Comparison of ENCODE assay signal across 15 cellular contexts in genomic region chr2:43197568-43197896, GRCh38. TPM values are rescaled to one million over a fixed set of nuclear protein-coding genes. Genes with fewer than 3 reads are reported as not detected.
DNase-seq lines count a peak whose midpoint lies in the region; ATAC-seq and TF ChIP-seq lines count a peak whose summit lies in the region.
"Had no signal": no experiment of that assay in that cellular context is flagged by ENCODE, and none has a peak within 500 bp of the region (broad histone marks: within the 10 kb centered on the region; RNA-seq: fewer than 3 reads in every experiment).

No MANE protein-coding gene starts in this region.

- H3K9me3 Mint-ChIP-seq in CD8-positive, alpha-beta T cell: no peaks in the 10 kb centered on the region
- no peaks in the 10 kb centered on the region for H3K9me3 Mint-ChIP-seq in activated naive CD8-positive, alpha-beta T cell treated with anti-CD3 and anti-CD28 coated beads, Interleukin-2, amount 50 U/mL, for 24 hours
- H3K9me3 Mint-ChIP-seq in nephron: no peaks in the 10 kb centered on the region

- H3K4me1 ChIP-seq in CD8-positive, alpha-beta T cell (ENCODE audit: insufficient read depth, low read length): peaks cover 71% of the 10 kb centered on the region
- H3K4me1 ChIP-seq in SK-N-SH (ENCODE audit: control insufficient read depth in 1 of 2, insufficient read depth in 2 of 2, low read depth in 1 of 2, low read length in 1 of 2): peaks cover 0 to 14% of the 10 kb centered on the region in 2 experiments; a peak in 1 of 4 replicates
- H3K4me1 ChIP-seq: BE2C, tibial artery had no signal

- no peaks in the 10 kb centered on the region for H3K79me2 ChIP-seq in SK-N-SH (ENCODE audit: insufficient read depth)

- H3F3A ChIP-seq in SK-N-SH (replicated peaks; ENCODE audit: insufficient read depth): no peaks in the 10 kb centered on the region

- H3K4me1 Mint-ChIP-seq in CD8-positive, alpha-beta T cell (ENCODE audit: low read depth): peaks cover 68% of the 10 kb centered on the region
- H3K4me1 Mint-ChIP-seq in activated naive CD8-positive, alpha-beta T cell treated with anti-CD3 and anti-CD28 coated beads, Interleukin-2, amount 50 U/mL, for 24 hours: peaks cover 56% of the 10 kb centered on the region
- peaks cover 28% of the 10 kb centered on the region for H3K4me1 Mint-ChIP-seq in nephron

- TF ChIP-seq EP300 in SK-N-SH (IDR thresholded peaks at IDR 0.05; ENCODE audit: borderline replicate concordance in 1 of 2, low read depth in 1 of 2, low read length in 1 of 2): no peak

- no peaks in the 10 kb centered on the region for H3K9me3 ChIP-seq in CD8-positive, alpha-beta T cell (ENCODE audit: low read length)
- no peaks in the 10 kb centered on the region for H3K9me3 ChIP-seq in SK-N-SH
- H3K9me3 ChIP-seq: BE2C, tibial artery had no signal

- H3K4me2 ChIP-seq in SK-N-SH: no peak overlapping the region

- no peaks in the 10 kb centered on the region for H3K36me3 Mint-ChIP-seq in CD8-positive, alpha-beta T cell
- no peaks in the 10 kb centered on the region for H3K36me3 Mint-ChIP-seq in activated naive CD8-positive, alpha-beta T cell treated with anti-CD3 and anti-CD28 coated beads, Interleukin-2, amount 50 U/mL, for 24 hours (ENCODE audit: low read depth)
- H3K36me3 Mint-ChIP-seq in nephron (ENCODE audit: low read depth): no peaks in the 10 kb centered on the region

- no peak for TF ChIP-seq RAD21 in SK-N-SH (IDR thresholded peaks at IDR 0.05; ENCODE audit: low read length)

- peak overlapping the region; percentile 93 for H3K27ac Mint-ChIP-seq in CD8-positive, alpha-beta T cell
- H3K27ac Mint-ChIP-seq in activated naive CD8-positive, alpha-beta T cell treated with anti-CD3 and anti-CD28 coated beads, Interleukin-2, amount 50 U/mL, for 24 hours: peak overlapping the region; percentile 80
- H3K27ac Mint-ChIP-seq in nephron: peak overlapping the region; percentile 82 to 94 (median 93)

- H3K9me2 ChIP-seq in SK-N-SH: no peaks in the 10 kb centered on the region

- intact Hi-C loops in CD8-positive, alpha-beta T cell (cut with DNase I, micrococcal nuclease): loop anchor here in 1 of 2 experiments (1.0 kb wide), 1 partner anchor 20 kb away; no protein-coding TSS in a partner anchor

- H3K27me3 ChIP-seq in CD8-positive, alpha-beta T cell (ENCODE audit: insufficient read depth, low read length): no peaks in the 10 kb centered on the region
- no peaks in the 10 kb centered on the region for H3K27me3 ChIP-seq in HL-60 (ENCODE audit: insufficient read depth, poor library complexity, severe bottlenecking)
- H3K27me3 ChIP-seq in SK-N-SH (ENCODE audit: insufficient read depth): no peaks in the 10 kb centered on the region
- H3K27me3 ChIP-seq: BE2C, tibial artery had no signal

- CTCF ChIA-PET in CD8-positive, alpha-beta T cell (lab: Charles Lee): interaction anchor here (1.2 to 2.1 kb wide), 4 partner anchors 16 to 32 kb away, joined by 3 to 10 read pairs (median 7); no protein-coding TSS in a partner anchor
- CTCF ChIA-PET in SK-N-SH (lab: Yijun Ruan, JAX): no interaction called here

- H3K4me3 Mint-ChIP-seq in CD8-positive, alpha-beta T cell: no peak overlapping the region
- H3K4me3 Mint-ChIP-seq in activated naive CD8-positive, alpha-beta T cell treated with anti-CD3 and anti-CD28 coated beads, Interleukin-2, amount 50 U/mL, for 24 hours: no peak overlapping the region
- H3K4me3 Mint-ChIP-seq in nephron: no peak overlapping the region

- no peak overlapping the region for H3K9ac ChIP-seq in SK-N-SH

- H4K20me1 ChIP-seq in SK-N-SH (ENCODE audit: insufficient read depth): no peaks in the 10 kb centered on the region

- POLR2A ChIA-PET in CD8-positive, alpha-beta T cell (lab: Charles Lee): interaction anchor here (0.9 to 8.1 kb wide), 5 partner anchors 23 to 66 kb away, joined by 3 to 143 read pairs (median 4); partner anchors contain the start of gene ZFP36L2
- POLR2A ChIA-PET in SK-N-SH (lab: Yijun Ruan, JAX): no interaction called here

- no peaks in the 10 kb centered on the region for H3K27me3 Mint-ChIP-seq in CD8-positive, alpha-beta T cell (ENCODE audit: low read depth)
- H3K27me3 Mint-ChIP-seq in activated naive CD8-positive, alpha-beta T cell treated with anti-CD3 and anti-CD28 coated beads, Interleukin-2, amount 50 U/mL, for 24 hours: no peaks in the 10 kb centered on the region
- no peaks in the 10 kb centered on the region for H3K27me3 Mint-ChIP-seq in nephron (ENCODE audit: low read depth)

- no peak overlapping the region for H3K4me3 ChIP-seq in CD8-positive, alpha-beta T cell (ENCODE audit: low read depth, low read length)
- H3K4me3 ChIP-seq in HL-60 (replicated peaks; ENCODE audit: insufficient read depth, low read length): no peak overlapping the region
- H3K4me3 ChIP-seq in SK-N-SH (ENCODE audit: low read depth in 2 of 2, low read length in 1 of 2): no peak overlapping the region
- H3K4me3 ChIP-seq: tibial artery had no signal

- H2AFZ ChIP-seq in SK-N-SH (ENCODE audit: low read depth): no peak overlapping the region

- no peak for TF ChIP-seq CTCF in CD8-positive, alpha-beta T cell (IDR thresholded peaks at IDR 0.05)
- TF ChIP-seq CTCF in HL-60 (IDR thresholded peaks at IDR 0.05; ENCODE audit: insufficient read depth, low read length) (no peak), nephron (IDR thresholded peaks at IDR 0.05; ENCODE audit: unreplicated experiment in 3 of 3) (no peak), SK-N-SH (IDR thresholded peaks at IDR 0.05) (no peak)

- H3K36me3 ChIP-seq in CD8-positive, alpha-beta T cell (ENCODE audit: insufficient read depth, low read length): no peaks in the 10 kb centered on the region
- H3K36me3 ChIP-seq in SK-N-SH (replicated peaks in 1 of 2; ENCODE audit: control insufficient read depth in 1 of 2, insufficient read depth in 2 of 2, low read length in 1 of 2): no peaks in the 10 kb centered on the region
- H3K36me3 ChIP-seq: BE2C, tibial artery had no signal

- DNase-seq in CD8-positive, alpha-beta T cell: no peak
- DNase-seq in HL-60 (ENCODE audit: low read depth in 1 of 2, low spot score in 1 of 2) (no peak), SK-N-SH (no peak), inferior parietal cortex (ENCODE audit: extremely low spot score) (no peak)
- DNase-seq in activated naive CD8-positive, alpha-beta T cell treated with anti-CD3 and anti-CD28 coated beads, Interleukin-2, amount 50 U/mL, for 24 hours: no peak
- DNase-seq in stimulated activated CD4-positive, alpha-beta T cell treated with anti-CD3 and anti-CD28 coated beads, Interleukin-12 subunit alpha, Interleukin-12 subunit beta, amount 100 ng/mL, for 4 hours: no peak
- DNase-seq: activated naive CD4-positive, alpha-beta T cell treated with anti-CD3 and anti-CD28 coated beads, Interleukin-2, amount 50 U/mL, for 16 hours; BE2C; DMS79 treated with DMSO at 0.1 percent for 48 hours; MV-4-11; stimulated activated CD8-positive, alpha-beta memory T cell treated with anti-CD3 and anti-CD28 coated beads, Interleukin-4, amount 100 ng/mL, for 48 hours; tibial artery had no signal

- ATAC-seq in CD8-positive, alpha-beta T cell: no peak
- ATAC-seq in activated naive CD8-positive, alpha-beta T cell treated with anti-CD3 and anti-CD28 coated beads, Interleukin-2, amount 50 U/mL, for 24 hours: no peak
- ATAC-seq: Panc1, SK-N-SH treated with all-trans-retinoic acid at 6 μM for 48 hours had no signal

- WGBS in SK-N-SH (ENCODE audit: low lambda C conversion rate): 97% methylated on average over 5 of the region's 5 CpGs

- H3K27ac ChIP-seq in CD8-positive, alpha-beta T cell (ENCODE audit: low read depth, low read length): no peak overlapping the region
- H3K27ac ChIP-seq in HL-60 (replicated peaks) (peak overlapping the region; percentile 54), SK-N-SH (ENCODE audit: low read depth in 2 of 2, low read length in 1 of 2) (no peak overlapping the region)
- H3K27ac ChIP-seq: tibial artery had no signal

TF ChIP-seq in SK-N-SH, 30 proteins besides CTCF, POLR2A, EP300 and RAD21:
- no peak for TF ChIP-seq SIN3A (IDR thresholded peaks at IDR 0.05; ENCODE audit: borderline replicate concordance, low read depth, low read length)

RNA-seq across cellular contexts. Expression of gene ZFP36L2, which starts 28.9 kb away (rescaled TPM):
- total RNA-seq in CD8-positive, alpha-beta T cell: 1,000 to 10,000 TPM; 1,270 to 1,311 TPM
- polyA plus RNA-seq in SK-N-SH (2012; rRNA removed): 12.5 and 18.4 TPM in 2 replicates
- polyA plus RNA-seq in SK-N-SH (2012; cell fraction: cytosol; rRNA removed): 22.0 and 22.2 TPM in 2 replicates
- polyA plus RNA-seq in SK-N-SH (2012; cell fraction: nucleus; rRNA removed): 24.1 and 24.2 TPM in 2 replicates
